ENCODE assay signal across 34 cellular contexts in genomic region chr4:111871802-111872201, GRCh38.
"Had no signal": no experiment of that assay in that cellular context is flagged by ENCODE, and none has a peak within 500 bp of the region (broad histone marks: within the 10 kb centered on the region; RNA-seq: fewer than 3 reads in every experiment).

No MANE protein-coding gene starts in this region.

- DNase-seq: activated CD4-positive, alpha-beta T cell treated with anti-CD3 and anti-CD28 coated beads, Interleukin-2, amount 10 ng/mL, durations not matched to agents 24 days and 14 days; activated CD4-positive, alpha-beta T cell treated with anti-CD3 and anti-CD28 coated beads, Interleukin-2, amount 50 U/mL, for 4 hours; activated CD8-positive, alpha-beta T cell treated with anti-CD3 and anti-CD28 coated beads for 36 hours; activated effector memory CD4-positive, alpha-beta T cell treated with anti-CD3 and anti-CD28 coated beads, Interleukin-2, amount 50 U/mL, for 16 hours; activated naive CD4-positive, alpha-beta T cell; activated naive CD4-positive, alpha-beta T cell treated with anti-CD3 and anti-CD28 coated beads, Interleukin-2, amount 50 U/mL, for 16 hours; activated naive CD8-positive, alpha-beta T cell treated with anti-CD3 and anti-CD28 coated beads for 36 hours; activated T-cell treated with anti-CD3 and anti-CD28 coated beads, Interleukin-2, amount 50 U/mL, for 1 hour; activated T-cell treated with anti-CD3 and anti-CD28 coated beads, Interleukin-2, amount 50 U/mL, for 72 hours; amniotic stem cell; aorta; brain microvascular endothelial cell; central memory CD4-positive, alpha-beta T cell; Karpas-422; NCI-H1048; NCI-H1105 treated with DMSO at 0.1 percent for 48 hours; NCI-H1436; NCI-H1694; NCI-H1930; NCI-H2081 treated with DMSO at 0.1 percent for 48 hours; NCI-H226; NCI-H446 treated with DMSO at 0.1 percent for 48 hours; NCI-H524; NK-92 treated with Interleukin-12 subunit alpha and Interleukin-12 subunit beta, amount 100 ng/mL, for 24 hours; PC-3; Peyer's patch; SIG-M5; SW 1271; T-helper 1 cell; T-helper 2 cell; T-helper 9 cell; WERI-Rb-1 had no signal

- H3K4me1 Mint-ChIP-seq: activated CD4-positive, alpha-beta T cell treated with anti-CD3 and anti-CD28 coated beads, Interleukin-2, amount 10 ng/mL, durations not matched to agents 24 days and 14 days; activated naive CD8-positive, alpha-beta T cell treated with anti-CD3 and anti-CD28 coated beads for 36 hours; activated T-helper 17 cell treated with anti-CD3 and anti-CD28 coated beads, Interleukin-2, amount 50 U/mL, for 72 hours had no signal

- H3K27ac Mint-ChIP-seq: activated CD4-positive, alpha-beta T cell treated with anti-CD3 and anti-CD28 coated beads, Interleukin-2, amount 10 ng/mL, durations not matched to agents 24 days and 14 days; activated CD8-positive, alpha-beta T cell treated with anti-CD3 and anti-CD28 coated beads for 36 hours; activated naive CD8-positive, alpha-beta T cell treated with anti-CD3 and anti-CD28 coated beads for 36 hours; activated T-cell treated with anti-CD3 and anti-CD28 coated beads, Interleukin-2, amount 50 U/mL, for 72 hours; activated T-helper 17 cell treated with anti-CD3 and anti-CD28 coated beads, Interleukin-2, amount 50 U/mL, for 72 hours had no signal

- H3K4me3 Mint-ChIP-seq: activated CD4-positive, alpha-beta T cell treated with anti-CD3 and anti-CD28 coated beads, Interleukin-2, amount 10 ng/mL, durations not matched to agents 24 days and 14 days; activated CD8-positive, alpha-beta T cell treated with anti-CD3 and anti-CD28 coated beads for 36 hours; activated naive CD8-positive, alpha-beta T cell treated with anti-CD3 and anti-CD28 coated beads for 36 hours; activated T-cell treated with anti-CD3 and anti-CD28 coated beads, Interleukin-2, amount 50 U/mL, for 72 hours; activated T-helper 17 cell treated with anti-CD3 and anti-CD28 coated beads, Interleukin-2, amount 50 U/mL, for 72 hours had no signal

- H3K27me3 ChIP-seq: brain microvascular endothelial cell, Peyer's patch had no signal

- H3K27ac ChIP-seq: brain microvascular endothelial cell, Peyer's patch, RWPE1, WERI-Rb-1 had no signal

- H3K27me3 Mint-ChIP-seq: activated CD4-positive, alpha-beta T cell treated with anti-CD3 and anti-CD28 coated beads, Interleukin-2, amount 10 ng/mL, durations not matched to agents 24 days and 14 days; activated CD8-positive, alpha-beta T cell treated with anti-CD3 and anti-CD28 coated beads for 36 hours; activated naive CD8-positive, alpha-beta T cell treated with anti-CD3 and anti-CD28 coated beads for 36 hours; activated T-helper 17 cell treated with anti-CD3 and anti-CD28 coated beads, Interleukin-2, amount 50 U/mL, for 72 hours had no signal

- H3K36me3 Mint-ChIP-seq: activated naive CD8-positive, alpha-beta T cell treated with anti-CD3 and anti-CD28 coated beads for 36 hours had no signal

- H3K4me1 ChIP-seq: Peyer's patch had no signal

- H3K9me3 Mint-ChIP-seq: activated CD4-positive, alpha-beta T cell treated with anti-CD3 and anti-CD28 coated beads, Interleukin-2, amount 10 ng/mL, durations not matched to agents 24 days and 14 days; activated CD8-positive, alpha-beta T cell treated with anti-CD3 and anti-CD28 coated beads for 36 hours; activated naive CD8-positive, alpha-beta T cell treated with anti-CD3 and anti-CD28 coated beads for 36 hours; activated T-cell treated with anti-CD3 and anti-CD28 coated beads, Interleukin-2, amount 50 U/mL, for 72 hours had no signal

- H3K36me3 ChIP-seq: brain microvascular endothelial cell, Peyer's patch, WERI-Rb-1 had no signal

- H3K4me3 ChIP-seq: Peyer's patch had no signal

- H3K9me3 ChIP-seq: Peyer's patch had no signal
